ENCODE assay signal across 8 cellular contexts in the genomic region with DNA sequence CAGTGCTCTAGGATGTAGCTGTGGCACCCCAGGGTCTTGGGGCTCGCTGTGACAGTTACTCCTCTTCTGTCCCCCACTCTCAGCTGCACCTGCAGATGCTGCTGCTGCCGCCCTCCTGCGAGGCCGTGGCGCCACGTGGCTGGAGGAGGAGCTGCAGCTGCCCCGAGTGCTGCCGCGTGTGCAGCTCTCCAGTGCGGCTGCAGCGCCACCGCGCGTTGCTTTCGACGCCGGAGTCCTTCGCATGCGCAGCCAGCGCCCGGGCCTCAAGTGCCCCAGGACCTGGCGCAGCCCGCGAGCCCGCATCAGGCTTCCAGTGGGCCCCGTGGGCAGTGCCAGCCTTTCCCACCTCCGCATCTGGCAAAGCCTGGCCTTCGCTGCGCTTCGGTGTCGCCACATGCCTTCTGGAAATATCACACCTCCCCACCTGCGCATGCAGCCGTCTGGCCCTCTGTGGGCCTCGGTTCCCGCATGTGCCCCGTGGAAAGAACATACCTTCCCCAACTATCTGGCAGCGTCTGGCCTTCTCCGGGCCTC. TPM values are rescaled to one million over a fixed set of nuclear protein-coding genes. Genes with fewer than 3 reads are reported as not detected.
DNase-seq lines count a peak whose midpoint lies in the region; ATAC-seq and TF ChIP-seq lines count a peak whose summit lies in the region.

No MANE protein-coding gene starts in this region.

- ATAC-seq in mucosa of descending colon (peak; percentile 6), HG03097 (IDR thresholded peaks at IDR 0.05; ENCODE audit: low FRiP score, unreplicated experiment) (no peak)

- peak overlapping the region; percentile 52 for H3K9ac ChIP-seq in endocrine pancreas (ENCODE audit: control insufficient read depth, insufficient read depth, low read length)

- H3K4me1 ChIP-seq in endocrine pancreas (ENCODE audit: control insufficient read depth, insufficient read depth, low read length) (peaks cover 6% of the 10 kb centered on the region), mucosa of descending colon (ENCODE audit: low read depth) (peaks cover 43% of the 10 kb centered on the region)

- H3K27me3 Mint-ChIP-seq in stimulated activated naive CD8-positive, alpha-beta T cell treated with anti-CD3 and anti-CD28 coated beads, Interleukin-15, Interleukin-2, amounts not matched to agents 100 ng/mL and 50 ng/mL, for 24 hours: no peaks in the 10 kb centered on the region

- no peaks in the 10 kb centered on the region for H3K27me3 ChIP-seq in endocrine pancreas (ENCODE audit: control insufficient read depth, insufficient read depth, low read length)

- H3K9me3 Mint-ChIP-seq in stimulated activated naive CD8-positive, alpha-beta T cell treated with anti-CD3 and anti-CD28 coated beads, Interleukin-15, Interleukin-2, amounts not matched to agents 100 ng/mL and 50 ng/mL, for 24 hours: no peaks in the 10 kb centered on the region

- peaks cover 79% of the 10 kb centered on the region for H3K4me1 Mint-ChIP-seq in stimulated activated naive CD8-positive, alpha-beta T cell treated with anti-CD3 and anti-CD28 coated beads, Interleukin-15, Interleukin-2, amounts not matched to agents 100 ng/mL and 50 ng/mL, for 24 hours (ENCODE audit: low read depth)

- TF ChIP-seq CTCF in GM12865 (IDR thresholded peaks at IDR 0.05; ENCODE audit: insufficient read depth, low read depth, low read length, missing control alignments) (peak; percentile 80), mucosa of descending colon (IDR thresholded peaks at IDR 0.05) (no peak)

- peak overlapping the region; percentile 95 for H3K27ac Mint-ChIP-seq in stimulated activated naive CD8-positive, alpha-beta T cell treated with anti-CD3 and anti-CD28 coated beads, Interleukin-15, Interleukin-2, amounts not matched to agents 100 ng/mL and 50 ng/mL, for 24 hours

- H3K9me3 ChIP-seq in endocrine pancreas (ENCODE audit: control insufficient read depth, low read length) (no peaks in the 10 kb centered on the region), mucosa of descending colon (no peaks in the 10 kb centered on the region)

- H3K4me3 ChIP-seq in GM12865 (ENCODE audit: low read depth, low read length) (peak overlapping the region; percentile 92), endocrine pancreas (ENCODE audit: control insufficient read depth, insufficient read depth, low read length) (no peak overlapping the region), mucosa of descending colon (no peak overlapping the region)

- H3K36me3 ChIP-seq in endocrine pancreas (ENCODE audit: control insufficient read depth, insufficient read depth, low read length): no peaks in the 10 kb centered on the region
- H3K36me3 ChIP-seq in mucosa of descending colon (ENCODE audit: low read depth): no peaks in the 10 kb centered on the region

- H3K4me3 Mint-ChIP-seq in stimulated activated naive CD8-positive, alpha-beta T cell treated with anti-CD3 and anti-CD28 coated beads, Interleukin-15, Interleukin-2, amounts not matched to agents 100 ng/mL and 50 ng/mL, for 24 hours: peak overlapping the region; percentile 84

- peak; percentile 95 for DNase-seq in GM12865 (ENCODE audit: low read depth)
- DNase-seq in NCI-H1694 (lab: John Stamatoyannopoulos, UW): peak; percentile 56
- DNase-seq in activated CD8-positive, alpha-beta memory T cell treated with anti-CD3 and anti-CD28 coated beads for 48 hours (ENCODE audit: low read depth in 2 of 3, low spot score in 2 of 3): peak in 2 of 3 experiments; percentile 43 to 45
- DNase-seq in mucosa of descending colon: peak; percentile 65 to 86 (median 73)
- no peak for DNase-seq in GOT3 (lab: John Stamatoyannopoulos, UW)

- intact Hi-C loops in mucosa of descending colon (cut with DNase I, micrococcal nuclease): no loop called here

- H3K36me3 Mint-ChIP-seq in stimulated activated naive CD8-positive, alpha-beta T cell treated with anti-CD3 and anti-CD28 coated beads, Interleukin-15, Interleukin-2, amounts not matched to agents 100 ng/mL and 50 ng/mL, for 24 hours (ENCODE audit: low read depth): peaks cover 66% of the 10 kb centered on the region

RNA-seq across cellular contexts. Expression of a gene that starts 0.7 kb away (rescaled TPM):
- 10 to 100 TPM; 29.6 to 46.0 (median 31.6) TPM for total RNA-seq in mucosa of descending colon

RNA-seq across cellular contexts. Expression of a gene that starts 3.3 kb away (rescaled TPM):
- total RNA-seq in mucosa of descending colon: 10 to 100 TPM; 15.2 to 22.5 (median 20.1) TPM

RNA-seq across cellular contexts. Expression of a gene that starts 7.9 kb away (rescaled TPM):
- total RNA-seq in mucosa of descending colon: 10 to 100 TPM in 1 of 3 donors, 1 to 10 TPM in 2; 5.5 to 14.8 (median 6.3) TPM

RNA-seq across cellular contexts. Expression of a gene that starts 14.7 kb away (rescaled TPM):
- total RNA-seq in mucosa of descending colon: 100 to 1,000 TPM; 162 to 194 (median 163) TPM

RNA-seq across cellular contexts. Expression of a gene that starts 15.7 kb away (rescaled TPM):
- total RNA-seq in mucosa of descending colon: 10 to 100 TPM in 2 of 3 donors, 1 to 10 TPM in 1; 8.7 to 13.8 (median 10.1) TPM
